In the genomic region with DNA sequence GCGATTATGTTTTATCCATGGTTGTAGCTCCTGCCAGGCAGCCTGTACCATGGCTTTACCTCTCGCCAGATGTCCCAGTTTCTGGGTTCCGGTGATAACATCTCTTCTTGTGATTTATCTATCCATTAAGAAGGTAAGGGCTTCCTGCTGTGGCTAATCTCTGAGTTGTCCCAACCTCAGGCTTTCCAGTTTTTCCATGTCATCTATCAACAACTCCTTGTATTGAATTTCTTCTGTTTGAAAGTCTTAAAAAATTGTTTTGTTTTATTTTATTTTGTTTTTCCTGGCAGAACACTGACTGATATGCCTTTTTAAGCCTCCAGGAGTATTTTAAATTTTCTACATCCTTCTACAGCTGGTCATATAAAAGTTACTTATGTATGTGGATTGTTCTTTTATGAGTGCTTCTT, we compare ENCODE assay signal across 20 cellular contexts.
"Had no signal": no experiment of that assay in that cellular context is flagged by ENCODE, and none has a peak within 500 bp of the region (broad histone marks: within the 10 kb centered on the region; RNA-seq: fewer than 3 reads in every experiment).

No MANE protein-coding gene starts in this region.

- ATAC-seq: activated CD8-positive, alpha-beta memory T cell treated with anti-CD3 and anti-CD28 coated beads, Interleukin-2, amount 10 ng/mL, durations not matched to agents 7 days and 5 days; effector memory CD8-positive, alpha-beta T cell; left ventricle myocardium superior; T-helper 17 cell had no signal

- H3K27me3 ChIP-seq: colonic mucosa, dorsolateral prefrontal cortex, esophagus muscularis mucosa had no signal

- H3K4me1 ChIP-seq: colonic mucosa had no signal

- H3K4me3 ChIP-seq: colonic mucosa, dorsolateral prefrontal cortex, esophagus muscularis mucosa, thoracic aorta had no signal

- H3K36me3 ChIP-seq: colonic mucosa, esophagus muscularis mucosa, thoracic aorta had no signal

- DNase-seq: activated CD4-positive, alpha-beta memory T cell treated with anti-CD3 and anti-CD28 coated beads, Interleukin-2, amount 10 ng/mL, durations not matched to agents 7 days and 5 days; activated CD4-positive, alpha-beta T cell treated with anti-CD3 and anti-CD28 coated beads, Interleukin-2, amount 10 ng/mL, durations not matched to agents 24 days and 14 days; activated CD8-positive, alpha-beta memory T cell treated with anti-CD3 and anti-CD28 coated beads, Interleukin-2, amount 10 ng/mL, durations not matched to agents 7 days and 5 days; activated effector memory CD4-positive, alpha-beta T cell treated with anti-CD3 and anti-CD28 coated beads, Interleukin-2, amount 50 U/mL, for 16 hours; activated naive CD4-positive, alpha-beta T cell treated with anti-CD3 and anti-CD28 coated beads, Interleukin-2, amount 10 ng/mL, durations not matched to agents 7 days and 5 days; activated T-cell treated with anti-CD3 and anti-CD28 coated beads for 4 hours; amygdala; colonic mucosa; dorsolateral prefrontal cortex; effector memory CD8-positive, alpha-beta T cell; hippocampal formation; left ventricle myocardium superior; mammary epithelial cell; nucleus accumbens; retina; stimulated activated CD4-positive, alpha-beta T cell treated with anti-CD3 and anti-CD28 coated beads, Interleukin-2, amount 100 ng/mL, for 48 hours; stimulated activated naive CD4-positive, alpha-beta T cell; T-helper 17 cell had no signal

- H3K9me3 ChIP-seq: colonic mucosa, esophagus muscularis mucosa, thoracic aorta had no signal

- H3K27ac ChIP-seq: colonic mucosa, dorsolateral prefrontal cortex, esophagus muscularis mucosa, thoracic aorta had no signal
